ENCODE assay signal across 15 cellular contexts in the genomic region with DNA sequence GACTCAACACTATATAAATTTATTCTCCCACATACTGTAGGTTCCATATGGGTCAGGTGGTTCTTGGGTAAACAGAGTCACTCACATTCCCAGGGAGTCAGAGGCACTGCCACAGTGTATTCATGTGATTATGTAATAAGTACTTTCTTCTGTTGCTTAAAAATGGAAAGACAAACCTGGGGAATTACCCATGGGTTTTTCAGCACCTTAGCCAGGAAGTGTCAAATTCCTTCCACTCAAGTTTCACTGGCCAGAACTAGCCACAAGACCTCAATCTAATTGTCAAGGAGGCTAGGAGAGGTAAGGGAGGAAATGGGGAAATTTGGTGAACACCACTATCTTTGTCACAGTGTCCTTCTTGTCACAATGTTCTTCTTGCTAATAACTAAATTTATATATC.
"Had no signal": no experiment of that assay in that cellular context is flagged by ENCODE, and none has a peak within 500 bp of the region (broad histone marks: within the 10 kb centered on the region; RNA-seq: fewer than 3 reads in every experiment).

No MANE protein-coding gene starts in this region.

- H3K27me3 Mint-ChIP-seq: activated B cell treated with CpG ODN at 0.5 μM for 24 hours; activated CD4-positive, alpha-beta T cell treated with anti-CD3 and anti-CD28 coated beads, Interleukin-2, amount 10 ng/mL, durations not matched to agents 24 days and 14 days; activated naive CD8-positive, alpha-beta T cell treated with anti-CD3 and anti-CD28 coated beads, Interleukin-2, amount 10 ng/mL, durations not matched to agents 7 days and 5 days; brain had no signal

- H3K4me1 Mint-ChIP-seq: activated B cell treated with CpG ODN at 0.5 μM for 24 hours; activated CD4-positive, alpha-beta T cell treated with anti-CD3 and anti-CD28 coated beads, Interleukin-2, amount 10 ng/mL, durations not matched to agents 24 days and 14 days; activated naive CD8-positive, alpha-beta T cell treated with anti-CD3 and anti-CD28 coated beads, Interleukin-2, amount 10 ng/mL, durations not matched to agents 7 days and 5 days had no signal

- H3K4me1 ChIP-seq: esophagus squamous epithelium, stomach had no signal

- H3K9me3 ChIP-seq: ovary, stomach, thoracic aorta had no signal

- H3K36me3 ChIP-seq: esophagus squamous epithelium, ovary, stomach, thoracic aorta had no signal

- H3K4me3 Mint-ChIP-seq: activated B cell treated with CpG ODN at 0.5 μM for 24 hours; activated CD4-positive, alpha-beta T cell treated with anti-CD3 and anti-CD28 coated beads, Interleukin-2, amount 10 ng/mL, durations not matched to agents 24 days and 14 days; activated naive CD8-positive, alpha-beta T cell treated with anti-CD3 and anti-CD28 coated beads, Interleukin-2, amount 10 ng/mL, durations not matched to agents 7 days and 5 days; brain; neural crest cell; T-helper 2 cell treated with Interferon-gamma antibody and Interleukin-4, amounts not matched to agents 5 μg/mL and 100 μg/mL, for 36 hours had no signal

- H3K27me3 ChIP-seq: esophagus squamous epithelium, ovary, stomach had no signal

- H3K27ac ChIP-seq: coronary artery, esophagus squamous epithelium, ovary, stomach, thoracic aorta had no signal

- H3K27ac Mint-ChIP-seq: activated B cell treated with CpG ODN at 0.5 μM for 24 hours; activated CD4-positive, alpha-beta T cell treated with anti-CD3 and anti-CD28 coated beads, Interleukin-2, amount 10 ng/mL, durations not matched to agents 24 days and 14 days; activated naive CD8-positive, alpha-beta T cell treated with anti-CD3 and anti-CD28 coated beads, Interleukin-2, amount 10 ng/mL, durations not matched to agents 7 days and 5 days; brain; T-helper 2 cell treated with Interferon-gamma antibody and Interleukin-4, amounts not matched to agents 5 μg/mL and 100 μg/mL, for 36 hours had no signal

- H3K9me3 Mint-ChIP-seq: activated CD4-positive, alpha-beta T cell treated with anti-CD3 and anti-CD28 coated beads, Interleukin-2, amount 10 ng/mL, durations not matched to agents 24 days and 14 days; brain; neural crest cell had no signal

- H3K36me3 Mint-ChIP-seq: activated naive CD8-positive, alpha-beta T cell treated with anti-CD3 and anti-CD28 coated beads, Interleukin-2, amount 10 ng/mL, durations not matched to agents 7 days and 5 days; brain had no signal

- H3K4me3 ChIP-seq: coronary artery, esophagus squamous epithelium, ovary, stomach, thoracic aorta had no signal

- DNase-seq: activated B cell treated with CpG ODN at 0.5 μM for 24 hours; activated CD4-positive, alpha-beta T cell treated with anti-CD3 and anti-CD28 coated beads, Interleukin-2, amount 10 ng/mL, durations not matched to agents 24 days and 14 days; activated CD8-positive, alpha-beta memory T cell treated with anti-CD3 and anti-CD28 coated beads, Interleukin-2, amount 50 U/mL, for 48 hours; activated naive CD8-positive, alpha-beta T cell treated with anti-CD3 and anti-CD28 coated beads, Interleukin-2, amount 10 ng/mL, durations not matched to agents 7 days and 5 days; central memory CD4-positive, alpha-beta T cell; esophagus squamous epithelium; hippocampal formation; ovary; stimulated activated CD4-positive, alpha-beta T cell treated with anti-CD3 and anti-CD28 coated beads, Interleukin-2, amount 100 ng/mL, for 24 hours; stomach had no signal
